Comparison of ENCODE assay signal across 8 cellular contexts in genomic region chr6:144482142-144482541, GRCh38.
DNase-seq lines count a peak whose midpoint lies in the region; ATAC-seq and TF ChIP-seq lines count a peak whose summit lies in the region.

No MANE protein-coding gene starts in this region.

- H3F3A ChIP-seq in OCI-LY1 (ENCODE audit: insufficient read depth, low read length) = no peaks in the 10 kb centered on the region

- H3K4me3 Mint-ChIP-seq in nephron = no peak overlapping the region

- H3K27ac ChIP-seq in C4-2B = no peak overlapping the region
- no peak overlapping the region for H3K27ac ChIP-seq in OCI-LY1 (ENCODE audit: low read depth, low read length, poor library complexity, severe bottlenecking)

- H3K9ac ChIP-seq in OCI-LY1 (ENCODE audit: low read length) = no peak overlapping the region

- no peak overlapping the region for H3K4me2 ChIP-seq in OCI-LY1 (ENCODE audit: low read length)

- H3K27me3 Mint-ChIP-seq in nephron (ENCODE audit: low read depth) = no peaks in the 10 kb centered on the region

- no peaks in the 10 kb centered on the region for H3K27me3 ChIP-seq in OCI-LY1 (ENCODE audit: insufficient read depth, low read length)

- peak; percentile 70 for ATAC-seq in esophagus mucosa
- ATAC-seq in stimulated activated naive CD8-positive, alpha-beta T cell treated with anti-CD3 and anti-CD28 coated beads, Interleukin-15, Interleukin-2, amounts not matched to agents 100 U/mL and 50 U/mL, for 24 hours = peak; percentile 79

- TF ChIP-seq CTCF in C4-2B (conservative IDR thresholded peaks at IDR 0.05) (peak; percentile 71), OCI-LY1 (IDR thresholded peaks at IDR 0.05; ENCODE audit: low read length) (peak; percentile 61), nephron (IDR thresholded peaks at IDR 0.05; ENCODE audit: unreplicated experiment in 3 of 3) (peak; percentile 67 to 71 (median 70))

- H3K4me3 ChIP-seq in OCI-LY1 (ENCODE audit: low read depth, low read length, poor library complexity, severe bottlenecking) = no peak overlapping the region

- H3K36me3 Mint-ChIP-seq in nephron (ENCODE audit: low read depth) = peaks cover 21% of the 10 kb centered on the region

- H3K9me2 ChIP-seq in OCI-LY1 (ENCODE audit: low read depth, low read length) = no peaks in the 10 kb centered on the region

- no peaks in the 10 kb centered on the region for H3K9me3 ChIP-seq in OCI-LY1 (ENCODE audit: low read length)

- H3K79me2 ChIP-seq in OCI-LY1 (ENCODE audit: insufficient read depth, low read length) = no peaks in the 10 kb centered on the region

- H3K4me1 ChIP-seq in OCI-LY1 (ENCODE audit: insufficient read depth, low read length, severe bottlenecking) = no peaks in the 10 kb centered on the region

- no peaks in the 10 kb centered on the region for H3K9me3 Mint-ChIP-seq in nephron

- no peaks in the 10 kb centered on the region for H4K20me1 ChIP-seq in OCI-LY1 (ENCODE audit: insufficient read depth, low read length)

- DNase-seq in GM19240 (ENCODE audit: insufficient read length, low spot score) = peak; percentile 43
- peak; percentile 52 for DNase-seq in HK-2 (ENCODE audit: unreplicated experiment)
- peak; percentile 61 for DNase-seq in activated CD8-positive, alpha-beta memory T cell treated with anti-CD3 and anti-CD28 coated beads, Interleukin-2, amount 50 U/mL, for 48 hours
- peak; percentile 72 for DNase-seq in stimulated activated naive CD8-positive, alpha-beta T cell treated with anti-CD3 and anti-CD28 coated beads, Interleukin-15, Interleukin-2, amounts not matched to agents 100 U/mL and 50 U/mL, for 24 hours

- no peak overlapping the region for H3K27ac Mint-ChIP-seq in nephron

- peaks cover 19% of the 10 kb centered on the region for H3K4me1 Mint-ChIP-seq in nephron

- no peaks in the 10 kb centered on the region for H3K36me3 ChIP-seq in OCI-LY1 (ENCODE audit: insufficient read depth, low read length)

- no peak overlapping the region for H2AFZ ChIP-seq in OCI-LY1 (ENCODE audit: low read length)
